ENCODE assay signal across 38 cellular contexts in the genomic region with DNA sequence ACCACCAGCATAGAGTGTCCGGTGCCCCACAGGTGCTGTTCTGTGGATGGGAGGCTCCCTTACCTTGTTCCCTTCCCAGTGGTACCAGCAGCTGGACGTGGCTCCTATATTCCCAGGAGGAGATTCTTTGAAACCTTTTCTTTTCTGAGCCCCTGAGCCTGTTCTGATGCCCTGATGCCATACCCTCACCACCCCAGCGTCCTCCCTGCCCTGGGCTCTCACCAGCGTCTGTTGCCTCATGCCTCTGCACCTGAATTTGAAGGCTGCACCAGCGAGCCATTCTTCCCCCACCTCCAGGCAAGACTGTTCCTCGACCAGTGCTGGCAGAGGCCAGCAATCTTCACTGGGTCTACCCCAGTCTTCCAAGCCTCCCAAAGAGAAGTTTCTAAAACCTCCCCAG. TPM values are rescaled to one million over a fixed set of nuclear protein-coding genes. Genes with fewer than 3 reads are reported as not detected.
"Had no signal": no experiment of that assay in that cellular context is flagged by ENCODE, and none has a peak within 500 bp of the region (broad histone marks: within the 10 kb centered on the region; RNA-seq: fewer than 3 reads in every experiment).

No MANE protein-coding gene starts in this region.

- H3K79me2 ChIP-seq: parathyroid adenoma had no signal

- H3K36me3 ChIP-seq: esophagus muscularis mucosa, gastroesophageal sphincter, heart left ventricle, left lung, sigmoid colon, transverse colon, upper lobe of right lung, uterus had no signal

- H3K9me3 ChIP-seq: esophagus muscularis mucosa, gastroesophageal sphincter, heart left ventricle, left lung, psoas muscle, sigmoid colon, testis, transverse colon, upper lobe of right lung, uterus had no signal

- H2AFZ ChIP-seq: parathyroid adenoma had no signal

- H3K27me3 ChIP-seq: testis had no signal

- DNase-seq: effector CD8-positive, alpha-beta T cell; endodermal cell; foreskin keratinocyte; heart left ventricle; hippocampal formation; left cardiac atrium; left lung; mesenchymal stem cell; midbrain; naive thymus-derived CD4-positive, alpha-beta T cell; nephron progenitor cell; psoas muscle; right cardiac atrium; stimulated activated CD4-positive, alpha-beta T cell treated with anti-CD3 and anti-CD28 coated beads, Interleukin-4, amount 100 ng/mL, for 4 hours; stimulated activated naive CD8-positive, alpha-beta T cell treated with anti-CD3 and anti-CD28 coated beads, Interleukin-15, Interleukin-2, amounts not matched to agents 100 U/mL and 50 U/mL, for 24 hours; substantia nigra; testis; transverse colon; upper lobe of right lung; uterus had no signal

- H3K36me3 Mint-ChIP-seq: naive thymus-derived CD4-positive, alpha-beta T cell; stimulated activated memory B cell treated with anti-CD40 and anti-IgM and Interleukin-4, amounts not matched to agents 10 μg/mL and 1 μg/mL and 100 μg/mL, for 72 hours had no signal

- H3K27ac Mint-ChIP-seq: endodermal cell; naive thymus-derived CD4-positive, alpha-beta T cell; nephron progenitor cell; stimulated activated memory B cell treated with anti-CD40 and anti-IgM and Interleukin-4, amounts not matched to agents 10 μg/mL and 1 μg/mL and 100 μg/mL, for 72 hours had no signal

- H3K4me3 Mint-ChIP-seq: endodermal cell; naive thymus-derived CD4-positive, alpha-beta T cell; stimulated activated memory B cell treated with anti-CD40 and anti-IgM and Interleukin-4, amounts not matched to agents 10 μg/mL and 1 μg/mL and 100 μg/mL, for 72 hours had no signal

- H3K9ac ChIP-seq: parathyroid adenoma had no signal

- FAIRE-seq: colon, endothelial cell of umbilical vein, islet of Langerhans had no signal

- H3K4me3 ChIP-seq: dorsolateral prefrontal cortex, esophagus muscularis mucosa, gastroesophageal sphincter, heart left ventricle, left lung, psoas muscle, sigmoid colon, testis, transverse colon, upper lobe of right lung, uterus had no signal

- H3K27ac ChIP-seq: dorsolateral prefrontal cortex, esophagus muscularis mucosa, foreskin keratinocyte, gastroesophageal sphincter, heart left ventricle, left lung, parathyroid adenoma, psoas muscle, sigmoid colon, testis, transverse colon, upper lobe of right lung, uterus had no signal

- ATAC-seq: foreskin keratinocyte; gastroesophageal sphincter; heart left ventricle; left cardiac atrium; left lung; naive thymus-derived CD4-positive, alpha-beta T cell; psoas muscle; right cardiac atrium; stimulated activated memory B cell treated with anti-CD40 and anti-IgM and Interleukin-4, amounts not matched to agents 10 μg/mL and 1 μg/mL and 100 μg/mL, for 72 hours; stimulated activated naive CD8-positive, alpha-beta T cell treated with anti-CD3 and anti-CD28 coated beads, Interleukin-15, Interleukin-2, amounts not matched to agents 100 U/mL and 50 U/mL, for 24 hours; upper lobe of right lung had no signal

- H3K4me1 ChIP-seq: parathyroid adenoma, uterus had no signal

- H3K9me3 Mint-ChIP-seq: endodermal cell; nephron progenitor cell; stimulated activated memory B cell treated with anti-CD40 and anti-IgM and Interleukin-4, amounts not matched to agents 10 μg/mL and 1 μg/mL and 100 μg/mL, for 72 hours had no signal

- H3K4me1 Mint-ChIP-seq: stimulated activated memory B cell treated with anti-CD40 and anti-IgM and Interleukin-4, amounts not matched to agents 10 μg/mL and 1 μg/mL and 100 μg/mL, for 72 hours had no signal

RNA-seq across cellular contexts. Expression of gene SOST, which starts 0.5 kb away (rescaled TPM):
- total RNA-seq: cerebellum; endodermal cell; endothelial cell of umbilical vein; epithelial cell of proximal tubule; esophagus muscularis mucosa; fibroblast of lung; foreskin keratinocyte; heart left ventricle; kidney epithelial cell; left cardiac atrium; lung microvascular endothelial cell; mucosa of gallbladder; naive thymus-derived CD4-positive, alpha-beta T cell; osteoblast; psoas muscle; renal cortical epithelial cell; sigmoid colon; skeletal muscle tissue; transverse colon; upper lobe of right lung; uterus had no signal
- polyA plus RNA-seq: endothelial cell of umbilical vein; fibroblast of lung; heart left ventricle; naive thymus-derived CD4-positive, alpha-beta T cell; psoas muscle; sigmoid colon had no signal

RNA-seq across cellular contexts. Expression of gene CFAP97D1, which starts 22.1 kb away (rescaled TPM):
- total RNA-seq: cerebellum; endodermal cell; endothelial cell of umbilical vein; epithelial cell of proximal tubule; foreskin keratinocyte; kidney epithelial cell; left cardiac atrium; left lung; lung microvascular endothelial cell; mucosa of gallbladder; naive thymus-derived CD4-positive, alpha-beta T cell; osteoblast; psoas muscle; sigmoid colon; skeletal muscle tissue; transverse colon; upper lobe of right lung; uterus had no signal
- polyA plus RNA-seq: endothelial cell of umbilical vein; foreskin keratinocyte; heart left ventricle; naive thymus-derived CD4-positive, alpha-beta T cell; sigmoid colon had no signal
